ENCODE assay signal across 11 cellular contexts in the genomic region with DNA sequence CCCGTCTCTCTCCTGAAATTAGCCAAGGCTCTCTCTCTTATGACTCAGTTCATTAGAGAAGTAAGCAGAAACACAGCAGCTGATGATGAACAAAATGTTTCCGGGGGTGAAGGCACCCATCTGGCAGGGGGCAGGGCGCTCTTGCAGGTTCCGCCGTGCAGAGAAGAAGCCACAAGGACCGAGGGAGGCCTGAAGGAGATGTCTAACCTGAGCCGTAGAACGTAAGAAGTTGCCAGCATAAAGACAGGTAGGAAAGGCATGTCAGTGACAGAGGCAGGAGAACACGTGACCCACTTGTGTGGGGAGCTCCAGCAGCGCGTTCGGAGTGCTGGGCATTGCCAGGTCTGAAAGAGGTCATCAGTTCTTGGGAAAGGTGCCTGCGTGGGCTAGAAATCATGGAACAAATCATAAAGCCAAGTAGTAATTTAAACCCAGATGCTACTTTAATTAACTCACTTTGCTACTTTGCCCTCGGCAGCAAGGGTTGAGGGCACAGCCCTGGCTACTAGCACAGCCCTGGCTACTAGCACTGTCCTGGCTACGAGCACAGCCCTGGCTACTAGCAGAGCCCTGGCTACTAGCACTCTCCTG.
DNase-seq lines count a peak whose midpoint lies in the region; ATAC-seq and TF ChIP-seq lines count a peak whose summit lies in the region.
"Had no signal": no experiment of that assay in that cellular context is flagged by ENCODE, and none has a peak within 500 bp of the region (broad histone marks: within the 10 kb centered on the region; RNA-seq: fewer than 3 reads in every experiment).

No MANE protein-coding gene starts in this region.

- BruUV-seq in PC-9 (replicated peaks; lab: Mats Ljungman, UMichigan) = no TSS peak

- H3K4me3 ChIP-seq in lower lobe of right lung (no peak overlapping the region), PC-9 (no peak overlapping the region)

- DNase-seq in AG08395 (ENCODE audit: low spot score) (peak; percentile 19), lower lobe of right lung (no peak), cortex of kidney (lab: John Stamatoyannopoulos, UW) (no peak), PC-9 (no peak)
- DNase-seq in activated naive CD4-positive, alpha-beta T cell treated with anti-CD3 and anti-CD28 coated beads, Interleukin-2, amount 50 U/mL, for 72 hours (ENCODE audit: low spot score in 2 of 2) = no peak
- DNase-seq: foreskin keratinocyte, naive B cell had no signal

- H3K9me2 ChIP-seq in PC-9 (ENCODE audit: insufficient read depth) = no peaks in the 10 kb centered on the region

- H3K27ac ChIP-seq in KOPT-K1 (ENCODE audit: low read depth, low read length, poor library complexity, severe bottlenecking) = peak overlapping the region; percentile 74
- H3K27ac ChIP-seq in lower lobe of right lung = no peak overlapping the region
- H3K27ac ChIP-seq in PC-9 = no peak overlapping the region
- H3K27ac ChIP-seq: C4-2B, foreskin keratinocyte had no signal

- H3K36me3 ChIP-seq in KOPT-K1 (ENCODE audit: insufficient read depth, low read length) = peaks cover 53% of the 10 kb centered on the region
- H3K36me3 ChIP-seq in lower lobe of right lung = no peaks in the 10 kb centered on the region
- no peaks in the 10 kb centered on the region for H3K36me3 ChIP-seq in PC-9 (ENCODE audit: low read depth)

- CTCF ChIA-PET in PC-9 (lab: Charles Lee) = no interaction called here

- no peaks in the 10 kb centered on the region for H3K79me2 ChIP-seq in PC-9 (ENCODE audit: low read depth)

- no peak overlapping the region for H2AFZ ChIP-seq in PC-9

- intact Hi-C loops in lower lobe of right lung (cut with DNase I) (no loop called here), PC-9 (cut with micrococcal nuclease; ENCODE audit: unreplicated experiment) (no loop called here)

- peaks cover under 1% of the 10 kb centered on the region for H3K4me1 ChIP-seq in lower lobe of right lung
- no peaks in the 10 kb centered on the region for H3K4me1 ChIP-seq in PC-9 (replicated peaks; ENCODE audit: insufficient read depth)
- H3K4me1 ChIP-seq: foreskin keratinocyte had no signal

- POLR2A ChIA-PET in PC-9 (lab: Charles Lee; ENCODE audit: unreplicated experiment) = no interaction called here

- H3K9me3 Mint-ChIP-seq in activated naive CD4-positive, alpha-beta T cell treated with anti-CD3 and anti-CD28 coated beads, Interleukin-2, amount 50 U/mL, for 72 hours = peaks cover 4 to 14% of the 10 kb centered on the region in 2 donors
- H3K9me3 Mint-ChIP-seq: naive B cell had no signal

- peaks cover 12 to 56% of the 10 kb centered on the region in 2 donors for H3K36me3 Mint-ChIP-seq in activated naive CD4-positive, alpha-beta T cell treated with anti-CD3 and anti-CD28 coated beads, Interleukin-2, amount 50 U/mL, for 72 hours

- TF ChIP-seq CTCF in lower lobe of right lung (IDR thresholded peaks at IDR 0.05) (no peak), PC-9 (conservative IDR thresholded peaks at IDR 0.05) (no peak)

- peaks cover 14% of the 10 kb centered on the region for H3K9me3 ChIP-seq in KOPT-K1 (ENCODE audit: insufficient read depth, low read length, poor library complexity, severe bottlenecking)
- H3K9me3 ChIP-seq in lower lobe of right lung = no peaks in the 10 kb centered on the region
- H3K9me3 ChIP-seq in PC-9 (ENCODE audit: insufficient read depth, low read depth) = no peaks in the 10 kb centered on the region

- H3K27me3 ChIP-seq in lower lobe of right lung (ENCODE audit: low read depth) = no peaks in the 10 kb centered on the region
- H3K27me3 ChIP-seq in PC-9 (ENCODE audit: insufficient read depth, low read depth) = no peaks in the 10 kb centered on the region
- H3K27me3 ChIP-seq: foreskin keratinocyte had no signal

- H3K4me2 ChIP-seq in PC-9 = no peak overlapping the region

- peak; percentile 77 to 85 for ATAC-seq in activated naive CD4-positive, alpha-beta T cell treated with anti-CD3 and anti-CD28 coated beads, Interleukin-2, amount 50 U/mL, for 72 hours
- ATAC-seq in lower lobe of right lung = peak; percentile 77 to 83
- ATAC-seq in HG03520 (IDR thresholded peaks at IDR 0.05; ENCODE audit: unreplicated experiment) = no peak
- no peak for ATAC-seq in GM21528 (IDR thresholded peaks at IDR 0.05; ENCODE audit: low FRiP score, unreplicated experiment)
- ATAC-seq: foreskin keratinocyte had no signal

- H3K27ac Mint-ChIP-seq in activated naive CD4-positive, alpha-beta T cell treated with anti-CD3 and anti-CD28 coated beads, Interleukin-2, amount 50 U/mL, for 72 hours = peak overlapping the region; percentile 81

- H4K20me1 ChIP-seq in PC-9 (ENCODE audit: insufficient read depth) = no peaks in the 10 kb centered on the region

- H3F3A ChIP-seq in PC-9 (ENCODE audit: insufficient read depth, low read depth) = no peaks in the 10 kb centered on the region

Comparison
In these comparisons a context has a peak if more than half of its experiments do, and no peak if none do; other contexts are left out.
1. ATAC-seq: peak in activated naive CD4-positive, alpha-beta T cell treated with anti-CD3 and anti-CD28 coated beads, Interleukin-2, amount 50 U/mL, for 72 hours (2 of 2) and lower lobe of right lung (2 of 2); none in HG03520 (single experiment) and GM21528 (single experiment).